20 cellular contexts compared by ENCODE assay signal in genomic region chr6:121383478-121383877, GRCh38. TPM values are rescaled to one million over a fixed set of nuclear protein-coding genes. Genes with fewer than 3 reads are reported as not detected.
"Had no signal": no experiment of that assay in that cellular context is flagged by ENCODE, and none has a peak within 500 bp of the region (broad histone marks: within the 10 kb centered on the region; RNA-seq: fewer than 3 reads in every experiment).

No MANE protein-coding gene starts in this region.

- ATAC-seq: esophagus mucosa; gastrocnemius medialis; heart right ventricle; left lobe of liver; naive thymus-derived CD8-positive, alpha-beta T cell; right cardiac atrium; stimulated activated effector memory CD8-positive, alpha-beta T cell treated with anti-CD3 and anti-CD28 coated beads, Interleukin-12 subunit alpha, Interleukin-12 subunit beta, amount 100 ng/mL, for 72 hours; stimulated activated naive CD8-positive, alpha-beta T cell treated with anti-CD3 and anti-CD28 coated beads, Interleukin-15, Interleukin-2, amounts not matched to agents 100 U/mL and 50 U/mL, for 24 hours had no signal

- H3K9me3 ChIP-seq: gastrocnemius medialis, heart right ventricle, mucosa of descending colon, ovary, suprapubic skin, thyroid gland, upper lobe of left lung, uterus had no signal

- H3K4me3 ChIP-seq: dorsolateral prefrontal cortex, gastrocnemius medialis, heart right ventricle, mucosa of descending colon, ovary, suprapubic skin, thyroid gland, upper lobe of left lung, uterus had no signal

- DNase-seq: cortex of kidney; dorsolateral prefrontal cortex; effector memory CD4-positive, alpha-beta T cell; gastrocnemius medialis; heart right ventricle; islet precursor cell; mucosa of descending colon; naive thymus-derived CD8-positive, alpha-beta T cell; ovary; right cardiac atrium; stimulated activated CD4-positive, alpha-beta T cell treated with anti-CD3 and anti-CD28 coated beads, Interleukin-4, amount 100 ng/mL, for 1 hour; stimulated activated CD8-positive, alpha-beta memory T cell treated with anti-CD3 and anti-CD28 coated beads, Interleukin-4, amount 100 ng/mL, for 48 hours; stimulated activated naive CD8-positive, alpha-beta T cell treated with anti-CD3 and anti-CD28 coated beads, Interleukin-15, Interleukin-2, amounts not matched to agents 100 U/mL and 50 U/mL, for 24 hours; thyroid gland; upper lobe of left lung; uterus had no signal

- H3K27me3 ChIP-seq: dorsolateral prefrontal cortex, gastrocnemius medialis, ovary, suprapubic skin, thyroid gland, upper lobe of left lung, uterus had no signal

- H3K36me3 ChIP-seq: gastrocnemius medialis, heart right ventricle, ovary, suprapubic skin, thyroid gland, upper lobe of left lung, uterus had no signal

- H3K27ac ChIP-seq: dorsolateral prefrontal cortex, gastrocnemius medialis, heart right ventricle, ovary, suprapubic skin, thyroid gland, upper lobe of left lung, uterus had no signal

- H3K4me1 ChIP-seq: gastrocnemius medialis, heart right ventricle, suprapubic skin, thyroid gland, upper lobe of left lung, uterus had no signal

RNA-seq across cellular contexts. Expression of gene GJA1, which starts 52.0 kb away (rescaled TPM):
- total RNA-seq: naive thymus-derived CD8-positive, alpha-beta T cell had no signal
- polyA plus RNA-seq: naive thymus-derived CD8-positive, alpha-beta T cell had no signal
